Comparison of ENCODE assay signal across 1 cellular context in genomic region chr20:1334761-1335160, GRCh38.
TF ChIP-seq lines count a peak whose summit lies in the region.

No MANE protein-coding gene starts in this region.

TF ChIP-seq in GM23338, 12 proteins besides CTCF, POLR2A, EP300 and RAD21 (continued from another document):
- TF ChIP-seq ZNF462 (CRISPR knock-in tag; IDR thresholded peaks at IDR 0.05) (no peak), EZH2 (IDR thresholded peaks at IDR 0.05; ENCODE audit: low read depth, unreplicated experiment) (no peak), NANOG (IDR thresholded peaks at IDR 0.05; ENCODE audit: borderline replicate concordance) (no peak)
